15 cellular contexts compared by ENCODE assay signal in genomic region chr15:101009176-101009575, GRCh38.
A peak's percentile ranks its signal among the peaks of the same experiment; 100 is the strongest.
DNase-seq lines count a peak whose midpoint lies in the region; ATAC-seq and TF ChIP-seq lines count a peak whose summit lies in the region.
"Had no signal": no experiment of that assay in that cellular context is flagged by ENCODE, and none has a peak within 500 bp of the region (broad histone marks: within the 10 kb centered on the region; RNA-seq: fewer than 3 reads in every experiment).

No MANE protein-coding gene starts in this region.

- no peaks in the 10 kb centered on the region for H3K79me1 ChIP-seq in neuronal stem cell (ENCODE audit: low read depth, low read length)

- CTCF ChIA-PET in CD8-positive, alpha-beta memory T cell (lab: Charles Lee): interaction anchor here (0.9 to 5.6 kb wide), 13 partner anchors 11 to 1081 kb away, joined by 3 to 63 read pairs (median 6); partner anchors contain the start of genes LRRK1 and SNRPA1

- H3K4me3 ChIP-seq in CD8-positive, alpha-beta memory T cell (ENCODE audit: low read length): no peak overlapping the region
- H3K4me3 ChIP-seq in Karpas-422 (ENCODE audit: low read length) (0 out of 2 replicates have a peak overlapping the region, but pooled peaks have one; percentile 16), coronary artery (no peak overlapping the region), neuronal stem cell (ENCODE audit: low read length in 2 of 2) (no peak overlapping the region), MG63 (no peak overlapping the region)
- H3K4me3 ChIP-seq: mucosa of descending colon had no signal

- TF ChIP-seq CTCF in coronary artery (IDR thresholded peaks at IDR 0.05): no peak

- no peak overlapping the region for H3K14ac ChIP-seq in neuronal stem cell (ENCODE audit: low read length)

- peaks cover 17 to 24% (median 18%) of the 10 kb centered on the region in 3 donors for H3K4me1 Mint-ChIP-seq in CD8-positive, alpha-beta memory T cell

- H2AK5ac ChIP-seq in neuronal stem cell (ENCODE audit: low read depth, low read length): peak overlapping the region; percentile 24

- no peak overlapping the region for H2AFZ ChIP-seq in Karpas-422 (ENCODE audit: low read length)
- H2AFZ ChIP-seq in neuronal stem cell (ENCODE audit: low read length): no peak overlapping the region

- peaks cover 13% of the 10 kb centered on the region for H3K4me1 ChIP-seq in CD8-positive, alpha-beta memory T cell (ENCODE audit: insufficient read depth, low read length)
- H3K4me1 ChIP-seq in Karpas-422 (ENCODE audit: low read length) (peaks cover 51% of the 10 kb centered on the region), neuronal stem cell (ENCODE audit: control insufficient read depth in 2 of 2, insufficient read depth in 1 of 2, low read depth in 1 of 2, low read length in 2 of 2) (peaks cover 9% of the 10 kb centered on the region in 2 donors)
- H3K4me1 ChIP-seq: breast epithelium had no signal

- no peak overlapping the region for H3K18ac ChIP-seq in neuronal stem cell (ENCODE audit: low read length)

- H3K9ac ChIP-seq in Karpas-422 (ENCODE audit: low read length) (no peak overlapping the region; the same call in 1 of the 2 replicates), neuronal stem cell (ENCODE audit: low read depth, low read length, poor library complexity) (no peak overlapping the region)

- POLR2A ChIA-PET in CD8-positive, alpha-beta memory T cell (lab: Charles Lee): no interaction called here

- no peak overlapping the region for H4K8ac ChIP-seq in neuronal stem cell (ENCODE audit: low read depth, low read length)

- H3K4ac ChIP-seq in neuronal stem cell (ENCODE audit: low read length): no peak overlapping the region

- no peaks in the 10 kb centered on the region for H3K9me3 ChIP-seq in CD8-positive, alpha-beta memory T cell (ENCODE audit: low read length)
- H3K9me3 ChIP-seq in Karpas-422 (ENCODE audit: low read length): no peaks in the 10 kb centered on the region
- H3K9me3 ChIP-seq in neuronal stem cell (replicated peaks in 1 of 2; ENCODE audit: control insufficient read depth in 2 of 2, insufficient read depth in 1 of 2, low read depth in 1 of 2, low read length in 2 of 2): peaks cover 6 to 7% of the 10 kb centered on the region in 2 donors
- peaks cover 16% of the 10 kb centered on the region for H3K9me3 ChIP-seq in MG63
- H3K9me3 ChIP-seq: mucosa of descending colon, upper lobe of left lung had no signal

- no CpG with 5 or more reads among the region's 2 CpGs for WGBS in neuronal stem cell (ENCODE audit: extremely low coverage in 2 of 2, insufficient read length in 2 of 2, insufficient replicate concordance in 1 of 2), 2 donors

- peaks cover 15% of the 10 kb centered on the region for H3K79me2 ChIP-seq in Karpas-422 (ENCODE audit: low read length)

- no peak overlapping the region for H2BK12ac ChIP-seq in neuronal stem cell (ENCODE audit: low read length)

- no peaks in the 10 kb centered on the region for H3K36me3 ChIP-seq in CD8-positive, alpha-beta memory T cell (ENCODE audit: insufficient read depth, low read length)
- H3K36me3 ChIP-seq in Karpas-422 (ENCODE audit: insufficient read depth, low read length) (peaks cover 68% of the 10 kb centered on the region), neuronal stem cell (replicated peaks in 1 of 2; ENCODE audit: control insufficient read depth in 2 of 2, insufficient read depth in 2 of 2, low read length in 2 of 2) (no peaks in the 10 kb centered on the region), MG63 (peaks cover 77% of the 10 kb centered on the region)
- H3K36me3 ChIP-seq: breast epithelium had no signal

- no peaks in the 10 kb centered on the region for H3K9me3 Mint-ChIP-seq in CD8-positive, alpha-beta memory T cell
- H3K9me3 Mint-ChIP-seq: activated naive CD8-positive, alpha-beta T cell treated with anti-CD3 and anti-CD28 coated beads, Interleukin-2, amount 10 ng/mL, durations not matched to agents 7 days and 5 days; T-helper 1 cell treated with Interleukin-12 subunit alpha and Interleukin-12 subunit beta and Interleukin-4 antibody, amounts not matched to agents 30 μg/mL and 1 μg/mL, for 36 hours had no signal

- peaks cover 0 to 3% (median 0%) of the 10 kb centered on the region in 3 donors for H3K36me3 Mint-ChIP-seq in CD8-positive, alpha-beta memory T cell
- H3K36me3 Mint-ChIP-seq: activated naive CD8-positive, alpha-beta T cell treated with anti-CD3 and anti-CD28 coated beads, Interleukin-2, amount 10 ng/mL, durations not matched to agents 7 days and 5 days had no signal

- H3K23ac ChIP-seq in neuronal stem cell (ENCODE audit: low read depth, low read length, poor library complexity): no peak overlapping the region

- H3K9me2 ChIP-seq in Karpas-422 (replicated peaks; ENCODE audit: insufficient read depth, low read length): no peaks in the 10 kb centered on the region

- no peaks in the 10 kb centered on the region for H3K27me3 ChIP-seq in CD8-positive, alpha-beta memory T cell (ENCODE audit: insufficient read depth, low read length, poor library complexity, severe bottlenecking)
- H3K27me3 ChIP-seq in Karpas-422 (ENCODE audit: low read length): no peaks in the 10 kb centered on the region
- H3K27me3 ChIP-seq in neuronal stem cell (ENCODE audit: control insufficient read depth in 3 of 3, insufficient read depth in 3 of 3, low read depth in 1 of 3, low read length in 3 of 3): peaks cover 0 to 3% (median 0%) of the 10 kb centered on the region in 3 experiments
- H3K27me3 ChIP-seq in MG63: no peaks in the 10 kb centered on the region
- H3K27me3 ChIP-seq: breast epithelium, upper lobe of left lung had no signal

- H3K4me2 ChIP-seq in Karpas-422 (ENCODE audit: low read depth, low read length, poor library complexity, severe bottlenecking) (peak overlapping the region; percentile 18), neuronal stem cell (ENCODE audit: insufficient read depth, low read length, poor library complexity, severe bottlenecking) (no peak overlapping the region)

- no peak for TF ChIP-seq POLR2A in erythroblast (IDR thresholded peaks at IDR 0.05; ENCODE audit: low read length)

- no peak overlapping the region for H3K27ac ChIP-seq in CD8-positive, alpha-beta memory T cell (ENCODE audit: low read depth, low read length)
- H3K27ac ChIP-seq in Karpas-422 (ENCODE audit: low read length) (peak overlapping the region; percentile 91), coronary artery (no peak overlapping the region), neuronal stem cell (replicated peaks; ENCODE audit: low read length) (no peak overlapping the region)

- no peak for ATAC-seq in HG03521 (IDR thresholded peaks at IDR 0.05; ENCODE audit: unreplicated experiment)

- peaks cover 12 to 14% of the 10 kb centered on the region in 2 donors for H3K27me3 Mint-ChIP-seq in CD8-positive, alpha-beta memory T cell

- no peak for DNase-seq in CD8-positive, alpha-beta memory T cell
- DNase-seq in Karpas-422 (no peak), coronary artery (ENCODE audit: low spot score) (peak; percentile 46), neuronal stem cell (ENCODE audit: low spot score) (no peak), DMS53 (lab: John Stamatoyannopoulos, UW) (no peak), MG63 (no peak), erythroblast (lab: John Stamatoyannopoulos, UW) (no peak)
- DNase-seq: activated naive CD8-positive, alpha-beta T cell treated with anti-CD3 and anti-CD28 coated beads, Interleukin-2, amount 10 ng/mL, durations not matched to agents 7 days and 5 days; left cardiac atrium; NCI-H82; upper lobe of left lung had no signal

- no peak overlapping the region for H2BK15ac ChIP-seq in neuronal stem cell (ENCODE audit: low read length)

- H3K27ac Mint-ChIP-seq in CD8-positive, alpha-beta memory T cell: peak overlapping the region in 1 of 8 donors; percentile 78
- H3K27ac Mint-ChIP-seq: activated naive CD8-positive, alpha-beta T cell treated with anti-CD3 and anti-CD28 coated beads, Interleukin-2, amount 10 ng/mL, durations not matched to agents 7 days and 5 days; T-helper 1 cell treated with Interleukin-12 subunit alpha and Interleukin-12 subunit beta and Interleukin-4 antibody, amounts not matched to agents 30 μg/mL and 1 μg/mL, for 36 hours had no signal

- H2BK120ac ChIP-seq in neuronal stem cell (ENCODE audit: low read depth, low read length): no peak overlapping the region

- H3K4me3 Mint-ChIP-seq in CD8-positive, alpha-beta memory T cell: peak overlapping the region in 6 of 7 donors; percentile 66 to 94 (median 92)

- H4K20me1 ChIP-seq in Karpas-422 (ENCODE audit: insufficient read depth, low read depth, low read length): no peaks in the 10 kb centered on the region

- H2BK5ac ChIP-seq in neuronal stem cell (ENCODE audit: low read length): no peak overlapping the region

- H4K91ac ChIP-seq in neuronal stem cell (ENCODE audit: low read depth, low read length, poor library complexity): no peak overlapping the region
